9 cellular contexts compared by ENCODE assay signal in the genomic region with DNA sequence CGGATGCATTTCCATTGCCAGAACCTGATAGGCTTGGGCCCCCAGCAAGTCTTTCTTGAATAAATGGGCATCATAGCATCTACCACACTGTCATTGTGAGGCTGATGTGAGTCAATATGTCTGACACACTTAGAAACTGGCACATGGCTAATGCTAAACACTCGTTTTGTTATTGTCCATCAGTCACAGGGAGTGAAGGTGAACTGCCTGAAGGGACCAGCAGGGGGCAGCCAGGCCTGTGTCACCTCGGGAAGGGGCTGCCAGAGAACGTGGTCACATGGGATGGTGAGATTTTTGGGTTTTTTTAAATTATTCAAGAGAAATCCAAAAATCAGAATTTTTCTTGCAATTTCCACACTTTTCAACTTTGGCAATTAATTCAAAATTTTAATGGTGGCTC. TPM values are rescaled to one million over a fixed set of nuclear protein-coding genes. Genes with fewer than 3 reads are reported as not detected.
DNase-seq lines count a peak whose midpoint lies in the region; ATAC-seq, FAIRE-seq and TF ChIP-seq lines count a peak whose summit lies in the region.
"Had no signal": no experiment of that assay in that cellular context is flagged by ENCODE, and none has a peak within 500 bp of the region (broad histone marks: within the 10 kb centered on the region; RNA-seq: fewer than 3 reads in every experiment).

No MANE protein-coding gene starts in this region.

- H3K18ac ChIP-seq in mesenchymal stem cell (ENCODE audit: low read depth in 1 of 2, low read length in 2 of 2), result peak overlapping the region in 1 of 2 experiments; percentile 1

- no TSS peak for BruUV-seq in GM12878 (replicated peaks; lab: Mats Ljungman, UMichigan)

- CTCF ChIA-PET in GM10248 (lab: Yijun Ruan, JAX) (interaction anchor here (1.1 kb wide), 2 partner anchors 19 to 23 kb away, joined by 3 read pairs; no protein-coding TSS in a partner anchor), GM12878 (lab: Yijun Ruan, JAX) (no interaction called here)

- no peaks in the 10 kb centered on the region for H3K79me1 ChIP-seq in mesenchymal stem cell (replicated peaks; ENCODE audit: low read length, poor library complexity, severe bottlenecking)

- intact Hi-C loops in GM12878 (cut with micrococcal nuclease; ENCODE audit: unreplicated experiment), result no loop called here
- intact Hi-C loops in gastrocnemius medialis (cut with DNase I; ENCODE audit: low total_unique reads), result no loop called here

- peak overlapping the region; percentile 6 for H2BK120ac ChIP-seq in mesenchymal stem cell (ENCODE audit: low read depth, low read length)

- H3K9ac ChIP-seq in GM12878 (ENCODE audit: control insufficient read depth, insufficient read depth, low read length), result no peak overlapping the region
- H3K9ac ChIP-seq in mesenchymal stem cell (ENCODE audit: low read length), result no peak overlapping the region

- TF ChIP-seq EP300 in GM12878 (IDR thresholded peaks at IDR 0.05; ENCODE audit: borderline replicate concordance in 1 of 2, control insufficient read depth in 1 of 2, low read depth in 2 of 2, low read length in 2 of 2), result no peak

- H3K23ac ChIP-seq in mesenchymal stem cell (ENCODE audit: low read length in 2 of 2), result no peak overlapping the region

- H3K4me3 ChIP-seq in GM12878 (no peak overlapping the region), mesenchymal stem cell (ENCODE audit: insufficient read depth in 1 of 2, low read depth in 1 of 2, low read length in 2 of 2) (no peak overlapping the region), gastrocnemius medialis (no peak overlapping the region)
- H3K4me3 ChIP-seq: SJCRH30 had no signal

- peak; percentile 76 for DNase-seq in GM10248 (ENCODE audit: extremely low spot score)
- peak; percentile 13 for DNase-seq in HT-29 (ENCODE audit: low spot score)
- DNase-seq in GM12878 (ENCODE audit: low read depth, low spot score), result no peak
- peak; percentile 39 for DNase-seq in mesenchymal stem cell
- no peak for DNase-seq in gastrocnemius medialis
- DNase-seq in activated naive CD4-positive, alpha-beta T cell (lab: John Stamatoyannopoulos, UW), result no peak
- no peak for DNase-seq in G401 (ENCODE audit: low spot score)

- no peak for TF ChIP-seq POLR2A in GM12878 (IDR thresholded peaks at IDR 0.05; ENCODE audit: low read depth, low read length)
- TF ChIP-seq POLR2A in gastrocnemius medialis (IDR thresholded peaks at IDR 0.05), result no peak

- no peak overlapping the region for H2BK15ac ChIP-seq in mesenchymal stem cell (ENCODE audit: low read depth, poor library complexity, severe bottlenecking)

- peak overlapping the region in 1 of 2 experiments; percentile 8 for H2BK12ac ChIP-seq in mesenchymal stem cell (ENCODE audit: low read length in 2 of 2)

- no peak overlapping the region for H2BK5ac ChIP-seq in mesenchymal stem cell (ENCODE audit: low read depth, low read length, poor library complexity, severe bottlenecking)

- peak overlapping the region; percentile 48 for H4K91ac ChIP-seq in mesenchymal stem cell (ENCODE audit: low read length)

- peak; percentile 61 for FAIRE-seq in GM12878 (lab: Jason Lieb, UNC)

- no peaks in the 10 kb centered on the region for H4K20me1 ChIP-seq in GM12878 (ENCODE audit: control insufficient read depth, insufficient read depth)

- RAD21 ChIA-PET in GM12878 (lab: Charles Lee; ENCODE audit: unreplicated experiment), result no interaction called here

- H3K79me2 ChIP-seq in GM12878 (ENCODE audit: control insufficient read depth, insufficient read depth, low read length), result no peaks in the 10 kb centered on the region

- H3K27ac ChIP-seq in GM12878 (ENCODE audit: control insufficient read depth, insufficient read depth), result no peak overlapping the region
- no peak overlapping the region for H3K27ac ChIP-seq in mesenchymal stem cell (ENCODE audit: low read length, poor library complexity, severe bottlenecking)
- no peak overlapping the region for H3K27ac ChIP-seq in gastrocnemius medialis
- H3K27ac ChIP-seq: SJCRH30 had no signal

- SMC1A ChIA-PET in GM12878 (lab: Charles Lee; ENCODE audit: uncharacterized antibody, unreplicated experiment), result no interaction called here

- H2AFZ ChIP-seq in GM12878 (ENCODE audit: control insufficient read depth, low read depth, low read length) (no peak overlapping the region), mesenchymal stem cell (ENCODE audit: low read depth, low read length) (no peak overlapping the region)

- 27% methylated on average over 4 of the region's 4 CpGs for WGBS in GM12878 (ENCODE audit: insufficient coverage, insufficient replicate concordance, low lambda C conversion rate, missing lambda C conversion rate)
- WGBS in mesenchymal stem cell, result 42% methylated on average over 2 of the region's 4 CpGs

- in situ Hi-C loops in GM12878 (cut with MboI) (no loop called here), gastrocnemius medialis (cut with MboI; ENCODE audit: low sequenced_read_pairs in 4 of 4) (loop anchor here in 3 of 4 donors (25.0 kb wide), 3 partner anchors 94 to 706 kb away; partner anchors contain the start of gene GSG1L2 (in 1 of the 3)), G401 (cut with HindIII; ENCODE audit: low sequenced_read_pairs) (no loop called here)

- ATAC-seq in GM12878, result peak; percentile 76
- ATAC-seq in gastrocnemius medialis, result no peak
- ATAC-seq in GM18502 (IDR thresholded peaks at IDR 0.05; ENCODE audit: poor library complexity, unreplicated experiment), result no peak

- POLR2A ChIA-PET in GM10248 (lab: Yijun Ruan, JAX), result no interaction called here
- POLR2A ChIA-PET in GM12878 (lab: Charles Lee), result no interaction called here

- H3K4ac ChIP-seq in mesenchymal stem cell (ENCODE audit: low read depth in 1 of 2, low read length in 2 of 2), result no peak overlapping the region

- H4K8ac ChIP-seq in mesenchymal stem cell (ENCODE audit: low read length), result no peak overlapping the region

- TF ChIP-seq CTCF in GM10248 (IDR thresholded peaks at IDR 0.05; ENCODE audit: control extremely low read depth, extremely low read depth, low read depth, missing control alignments) (peak; percentile 55), GM12878 (IDR thresholded peaks at IDR 0.05 in 2 of 3, conservative IDR thresholded peaks at IDR 0.05 in 1 of 3; ENCODE audit: control insufficient read depth in 2 of 3, extremely low read depth in 1 of 3, insufficient read depth in 1 of 3, low read depth in 3 of 3, low read length in 3 of 3) (peak; percentile 45 to 76 (median 66)), gastrocnemius medialis (IDR thresholded peaks at IDR 0.05 in 4 of 5, conservative IDR thresholded peaks at IDR 0.05 in 1 of 5) (peak in 2 of 5 experiments; percentile 18 to 23)

- H3K27me3 ChIP-seq in GM12878 (replicated peaks in 1 of 2; ENCODE audit: control insufficient read depth in 2 of 2, insufficient read depth in 2 of 2, low read length in 1 of 2) (no peaks in the 10 kb centered on the region), mesenchymal stem cell (ENCODE audit: control insufficient read depth in 1 of 2, insufficient read depth in 1 of 2, low read length in 2 of 2) (peaks cover 0 to 9% of the 10 kb centered on the region in 2 experiments), gastrocnemius medialis (peaks cover 0 to 7% (median 0%) of the 10 kb centered on the region in 3 donors)
- H3K27me3 ChIP-seq: SJCRH30 had no signal

- H3K4me1 ChIP-seq in GM12878 (ENCODE audit: control insufficient read depth, insufficient read depth, low read length) (no peaks in the 10 kb centered on the region), mesenchymal stem cell (ENCODE audit: control insufficient read depth, insufficient read depth, low read depth, low read length) (peaks cover 18% of the 10 kb centered on the region), gastrocnemius medialis (no peaks in the 10 kb centered on the region)
- H3K4me1 ChIP-seq: SJCRH30 had no signal

- H2AK5ac ChIP-seq in mesenchymal stem cell (ENCODE audit: low read length, severe bottlenecking), result no peak overlapping the region

- H3K9me3 ChIP-seq in GM12878 (replicated peaks; ENCODE audit: control insufficient read depth, insufficient read depth, low read length) (no peaks in the 10 kb centered on the region), mesenchymal stem cell (ENCODE audit: control insufficient read depth, low read length) (no peaks in the 10 kb centered on the region), gastrocnemius medialis (no peaks in the 10 kb centered on the region)
- H3K9me3 ChIP-seq: SJCRH30 had no signal

- H3K4me2 ChIP-seq in GM12878 (ENCODE audit: control insufficient read depth, insufficient read depth) (no peak overlapping the region), mesenchymal stem cell (ENCODE audit: low read length, poor library complexity, severe bottlenecking) (no peak overlapping the region)

- peak; percentile 27; the same call in 1 of the 2 replicates for TF ChIP-seq RAD21 in GM12878 (IDR thresholded peaks at IDR 0.05; ENCODE audit: insufficient read depth, low read depth, low read length)

- H3K14ac ChIP-seq in mesenchymal stem cell (ENCODE audit: low read length in 2 of 2), result no peak overlapping the region

- no peaks in the 10 kb centered on the region for H3K36me3 ChIP-seq in GM12878 (ENCODE audit: control insufficient read depth in 2 of 2, insufficient read depth in 2 of 2, low read length in 1 of 2)
- H3K36me3 ChIP-seq in mesenchymal stem cell (ENCODE audit: control insufficient read depth in 1 of 2, insufficient read depth in 2 of 2, low read depth in 1 of 2, low read length in 2 of 2), result peaks cover 0 to 3% of the 10 kb centered on the region in 2 experiments
- H3K36me3 ChIP-seq in gastrocnemius medialis, result no peaks in the 10 kb centered on the region
- H3K36me3 ChIP-seq: SJCRH30 had no signal

RNA-seq across cellular contexts. Expression of gene RCVRN, which starts 0.8 kb away (rescaled TPM):
- not detected in 2 replicates for total RNA-seq in HT-29 (2014; rRNA removed; shearing (Covaris generic))
- total RNA-seq in GM12878 (2013; cell fraction: nucleolus; rRNA removed), result not detected in 2 replicates
- total RNA-seq in GM12878 (2014; rRNA removed) (0.23 TPM in 1 of 2 replicates, not detected in the other), GM12878 (2014; rRNA removed; fragmentation: Illumina TruSeq; extraction: Trizol) (not detected in 2 replicates), GM12878 (2021) (0.13 TPM in 1 of 2 replicates, not detected in the other), gastrocnemius medialis (not detected)
- polyA plus RNA-seq in GM12878 (2011; ENCODE audit: low read depth), result not detected
- polyA plus RNA-seq in GM12878 (2011; rRNA removed) (0.07 TPM in 1 of 2 replicates, not detected in the other), GM12878 (2014; fragmentation: Illumina TruSeq; extraction: Trizol) (0.19 TPM in 1 of 2 replicates, not detected in the other), GM12878 (2014; fragmentation: Nextera tagmentation; extraction: Ambion mirVana) (under 1 TPM in 1 of 2 experiments, not detected in 1; 0.09 TPM), GM12878 (2014; rRNA removed) (0.03 TPM in 1 of 2 replicates, not detected in the other), GM12878 (2016; fragmentation: Nextera tagmentation; extraction: Ambion mirVana) (not detected)
- polyA plus RNA-seq in GM12878 (2011; cell fraction: cytosol; rRNA removed), result not detected in 2 replicates
- 0.07 TPM in 2 replicates for polyA plus RNA-seq in GM12878 (2011; cell fraction: nucleus; rRNA removed)
- polyA plus RNA-seq in GM12878 (2012), result 0.08 and 0.11 TPM in 2 replicates
- polyA minus RNA-seq in GM12878 (2011; rRNA and poly(A)+ RNA removed), result 0.15 TPM in 1 of 2 replicates, not detected in the other
- not detected in 2 replicates for polyA minus RNA-seq in GM12878 (2011; cell fraction: cytosol; rRNA and poly(A)+ RNA removed)
- polyA minus RNA-seq in GM12878 (2011; cell fraction: nucleus; rRNA and poly(A)+ RNA removed), result 0.12 and 0.19 TPM in 2 replicates
- 1.4 TPM for polyA plus RNA-seq in mesenchymal stem cell (2013, experiment 1 of 2)
- 1.4 TPM for polyA plus RNA-seq in mesenchymal stem cell (2013, experiment 2 of 2)
- total RNA-seq in G401 (2014; rRNA removed; shearing (Covaris generic)), result not detected in 2 replicates

Comparison
In these comparisons a context has a peak if more than half of its experiments do, and no peak if none do; other contexts are left out.
1. DNase-seq: peak in GM10248 (single experiment), HT-29 (single experiment) and mesenchymal stem cell (single experiment); none in GM12878 (single experiment), gastrocnemius medialis (0 of 2), activated naive CD4-positive, alpha-beta T cell (0 of 4) and G401 (single experiment).
2. in situ Hi-C loops: an anchor here in gastrocnemius medialis (25.0 kb wide); none called in GM12878 and G401.